In genomic region chr3:148540266-148540665, GRCh38 we compare ENCODE assay signal across 35 cellular contexts.
"Had no signal": no experiment of that assay in that cellular context is flagged by ENCODE, and none has a peak within 500 bp of the region (broad histone marks: within the 10 kb centered on the region; RNA-seq: fewer than 3 reads in every experiment).

No MANE protein-coding gene starts in this region.

- H3K9me3 ChIP-seq: MG63 had no signal

- H3K4me3 ChIP-seq: MG63 had no signal

- DNase-seq: Karpas-422, Kasumi-1, MG63, MM.1S, MV-4-11, NCI-H1048, NCI-H1092, NCI-H1092 treated with DMSO at 0.1 percent for 48 hours, NCI-H1105, NCI-H1105 treated with DMSO at 0.1 percent for 48 hours, NCI-H1417, NCI-H1417 treated with DMSO at 0.1 percent for 48 hours, NCI-H1436, NCI-H1436 treated with DMSO at 0.1 percent for 48 hours, NCI-H146, NCI-H1694, NCI-H1694 treated with DMSO at 0.1 percent for 48 hours, NCI-H187, NCI-H187 treated with DMSO at 0.1 percent for 48 hours, NCI-H1930, NCI-H2029, NCI-H2029 treated with DMSO at 0.1 percent for 48 hours, NCI-H2081, NCI-H2081 treated with DMSO at 0.1 percent for 48 hours, NCI-H2107, NCI-H2171, NCI-H2171 treated with DMSO at 0.1 percent for 48 hours, NCI-H2227 treated with DMSO at 0.1 percent for 48 hours, NCI-H345, NCI-H446, NCI-H446 treated with DMSO at 0.1 percent for 48 hours, NCI-H510A, NCI-H510A treated with DMSO at 0.1 percent for 48 hours, NCI-H524, NCI-H524 treated with DMSO at 0.1 percent for 48 hours had no signal

- H3K27me3 ChIP-seq: MG63 had no signal

- H3K36me3 ChIP-seq: MG63 had no signal
